In genomic region chr12:28190321-28191017, GRCh38 we compare ENCODE assay signal across 1 cellular context.
TF ChIP-seq lines count a peak whose summit lies in the region.

TSS of gene CCDC91 (plus strand) at chr12:28190456. CDS start at chr12:28257216, 66,760 bp downstream.

TF ChIP-seq in GM12878, 131 proteins besides CTCF, POLR2A, EP300 and RAD21 (continued from another document and continues in another):
- TF ChIP-seq PRDM15 (CRISPR knock-in tag; IDR thresholded peaks at IDR 0.05) (no peak), ATF3 (IDR thresholded peaks at IDR 0.05; ENCODE audit: borderline replicate concordance, extremely low read depth, low read depth, low read length) (peak; percentile 87; the same call in 1 of the 2 replicates), SMAD5 (IDR thresholded peaks at IDR 0.05; ENCODE audit: low read depth) (peak; percentile 63; the same call in 1 of the 2 replicates), HDAC2 (IDR thresholded peaks at IDR 0.05) (no peak), IKZF1 (conservative IDR thresholded peaks at IDR 0.05) (peak; percentile 71), HDAC6 (IDR thresholded peaks at IDR 0.05; ENCODE audit: unreplicated experiment) (no peak), CBFB (IDR thresholded peaks at IDR 0.05; ENCODE audit: low read depth) (no peak), SUZ12 (IDR thresholded peaks at IDR 0.05; ENCODE audit: unreplicated experiment) (no peak), NBN (IDR thresholded peaks at IDR 0.05) (0 out of 2 replicates have a peak, but pooled peaks have one; percentile 85), SREBF1 (IDR thresholded peaks at IDR 0.05; ENCODE audit: low read length) (peak; percentile 31; the same call in 1 of the 2 replicates), YY1 (IDR thresholded peaks at IDR 0.05; ENCODE audit: low read depth, low read length) (peak; percentile 31; the same call in 1 of the 2 replicates), CREB1 (IDR thresholded peaks at IDR 0.05; ENCODE audit: low read depth) (peak; percentile 85), MXI1 (IDR thresholded peaks at IDR 0.05; ENCODE audit: low read depth, low read length) (peak; percentile 64), ZNF274 (IDR thresholded peaks at IDR 0.05; ENCODE audit: insufficient read depth, insufficient read length) (no peak), IRF5 (IDR thresholded peaks at IDR 0.05; ENCODE audit: borderline replicate concordance) (no peak), ASH2L (IDR thresholded peaks at IDR 0.05; ENCODE audit: borderline replicate concordance, low read depth) (peak; percentile 90; the same call in 1 of the 2 replicates), FOXK2 (IDR thresholded peaks at IDR 0.05) (peak; percentile 94), ATF7 (IDR thresholded peaks at IDR 0.05; ENCODE audit: low read depth) (no peak; the same call in 1 of the 2 replicates), GATAD2B (conservative IDR thresholded peaks at IDR 0.05; ENCODE audit: low read depth) (peak; percentile 95), PAX8 (IDR thresholded peaks at IDR 0.05) (no peak), ELK1 (IDR thresholded peaks at IDR 0.05; ENCODE audit: low read depth, low read length) (peak; percentile 34), DPF2 (IDR thresholded peaks at IDR 0.05) (peak; percentile 92), BHLHE40 (IDR thresholded peaks at IDR 0.05; ENCODE audit: borderline replicate concordance in 1 of 2, low read depth in 2 of 2, low read length in 1 of 2) (peak; percentile 79 to 85), ETV6 (conservative IDR thresholded peaks at IDR 0.05 in 1 of 2, IDR thresholded peaks at IDR 0.05 in 1 of 2; ENCODE audit: borderline replicate concordance in 1 of 2, low read depth in 1 of 2) (no peak), NFIC (IDR thresholded peaks at IDR 0.05; ENCODE audit: low read depth, low read length) (no peak), ZNF622 (IDR thresholded peaks at IDR 0.05) (no peak), POLR2AphosphoS5 (IDR thresholded peaks at IDR 0.05; ENCODE audit: low read length) (peak; percentile 90), RAD51 (IDR thresholded peaks at IDR 0.05) (peak; percentile 94), PBX3 (IDR thresholded peaks at IDR 0.05; ENCODE audit: insufficient replicate concordance, low read depth, low read length) (peak; percentile 98), MAX (IDR thresholded peaks at IDR 0.05; ENCODE audit: low read depth, low read length) (peak; percentile 96), LARP7 (IDR thresholded peaks at IDR 0.05) (peak; percentile 36; the same call in 1 of the 2 replicates), ZZZ3 (IDR thresholded peaks at IDR 0.05; ENCODE audit: control insufficient read depth, insufficient read length, low read depth) (no peak), CHD4 (IDR thresholded peaks at IDR 0.05) (no peak), RB1 (IDR thresholded peaks at IDR 0.05; ENCODE audit: borderline replicate concordance) (peak; percentile 86; the same call in 1 of the 2 replicates), IRF4 (IDR thresholded peaks at IDR 0.05; ENCODE audit: low read depth, low read length) (0 out of 2 replicates have a peak, but pooled peaks have one; percentile 26), PKNOX1 (IDR thresholded peaks at IDR 0.05) (peak; percentile 99), EED (IDR thresholded peaks at IDR 0.05; ENCODE audit: low read depth) (peak; percentile 45; the same call in 1 of the 2 replicates), RFX5 (IDR thresholded peaks at IDR 0.05; ENCODE audit: low read depth, low read length) (peak; percentile 52; the same call in 1 of the 2 replicates), SKIL (IDR thresholded peaks at IDR 0.05; ENCODE audit: low read depth, poor library complexity, severe bottlenecking) (peak; percentile 27), ZNF687 (IDR thresholded peaks at IDR 0.05) (peak; percentile 86), JUND (IDR thresholded peaks at IDR 0.05; ENCODE audit: low read depth, low read length) (no peak), ZNF217 (IDR thresholded peaks at IDR 0.05) (peak; percentile 27), NRF1 (conservative IDR thresholded peaks at IDR 0.05; ENCODE audit: low read depth, low read length) (no peak), CHD1 (IDR thresholded peaks at IDR 0.05; ENCODE audit: low read depth, low read length) (peak; percentile 52; the same call in 1 of the 2 replicates), CEBPB (IDR thresholded peaks at IDR 0.05; ENCODE audit: borderline replicate concordance in 1 of 2, low read depth in 2 of 2, low read length in 2 of 2) (no peak), HSF1 (IDR thresholded peaks at IDR 0.05; ENCODE audit: low read depth, low read length) (no peak), SMC3 (IDR thresholded peaks at IDR 0.05; ENCODE audit: borderline replicate concordance, low read length) (no peak; the same call in 1 of the 2 replicates), NFXL1 (IDR thresholded peaks at IDR 0.05; ENCODE audit: borderline replicate concordance) (no peak), TAF1 (IDR thresholded peaks at IDR 0.05; ENCODE audit: borderline replicate concordance, low read depth, low read length) (peak; percentile 68), SMAD1 (IDR thresholded peaks at IDR 0.05; ENCODE audit: low read depth, partially characterized antibody) (no peak), POU2F2 (IDR thresholded peaks at IDR 0.05; ENCODE audit: borderline replicate concordance, low read depth, low read length) (peak; percentile 76; the same call in 2 of the 3 replicates), CBX5 (IDR thresholded peaks at IDR 0.05; ENCODE audit: low read depth) (peak; percentile 92; the same call in 1 of the 2 replicates)
